15 cellular contexts compared by ENCODE assay signal in genomic region chr12:9794484-9795063, GRCh38. TPM values are rescaled to one million over a fixed set of nuclear protein-coding genes. Genes with fewer than 3 reads are reported as not detected.
DNase-seq lines count a peak whose midpoint lies in the region; ATAC-seq and TF ChIP-seq lines count a peak whose summit lies in the region.
"Had no signal": no experiment of that assay in that cellular context is flagged by ENCODE, and none has a peak within 500 bp of the region (broad histone marks: within the 10 kb centered on the region; RNA-seq: fewer than 3 reads in every experiment).

No MANE protein-coding gene starts in this region.

- DNase-seq in activated CD4-positive, CD25-positive, alpha-beta regulatory T cell treated with anti-CD3 and anti-CD28 coated beads, Interleukin-2, amount 50 U/mL, for 72 hours, result no peak
- DNase-seq in smooth muscle cell (lab: John Stamatoyannopoulos, UW; ENCODE audit: unreplicated experiment), result no peak
- DNase-seq in mucosa of descending colon, result no peak
- no peak for DNase-seq in right atrium auricular region (ENCODE audit: low spot score)
- DNase-seq: activated CD4-positive, alpha-beta T cell treated with anti-CD3 and anti-CD28 coated beads for 4 hours; H9; NCI-H226; stimulated activated CD4-positive, alpha-beta T cell treated with anti-CD3 and anti-CD28 coated beads, Interleukin-2, amount 100 ng/mL, for 48 hours had no signal

- TF ChIP-seq CTCF in smooth muscle cell (IDR thresholded peaks at IDR 0.05; ENCODE audit: borderline replicate concordance, insufficient read depth, poor library complexity, severe bottlenecking) (no peak), mucosa of descending colon (IDR thresholded peaks at IDR 0.05) (no peak), right atrium auricular region (IDR thresholded peaks at IDR 0.05) (no peak)

- no peak overlapping the region for H3K27ac ChIP-seq in smooth muscle cell (ENCODE audit: low read depth)
- H3K27ac ChIP-seq in right atrium auricular region, result no peak overlapping the region
- H3K27ac ChIP-seq: A549, parathyroid adenoma had no signal

- intact Hi-C loops in mucosa of descending colon (cut with DNase I, micrococcal nuclease), result no loop called here

- peak overlapping the region; percentile 77 for H3K27ac Mint-ChIP-seq in activated T-helper 17 cell treated with anti-CD3 and anti-CD28 coated beads, Interleukin-2, amount 50 U/mL, for 72 hours

- H3F3A ChIP-seq in smooth muscle cell (ENCODE audit: low read depth), result no peaks in the 10 kb centered on the region

- no peak overlapping the region for H3K9ac ChIP-seq in smooth muscle cell (ENCODE audit: low read depth)
- H3K9ac ChIP-seq: parathyroid adenoma had no signal

- H3K9me3 Mint-ChIP-seq in activated T-helper 17 cell treated with anti-CD3 and anti-CD28 coated beads, Interleukin-2, amount 50 U/mL, for 72 hours, result peaks cover 4% of the 10 kb centered on the region

- H3K4me3 Mint-ChIP-seq in activated T-helper 17 cell treated with anti-CD3 and anti-CD28 coated beads, Interleukin-2, amount 50 U/mL, for 72 hours, result peak overlapping the region; percentile 73
- H3K4me3 Mint-ChIP-seq: H9 had no signal

- ATAC-seq in activated CD4-positive, CD25-positive, alpha-beta regulatory T cell treated with anti-CD3 and anti-CD28 coated beads, Interleukin-2, amount 50 U/mL, for 24 hours, result peak; percentile 61 to 64
- ATAC-seq in HG03354 (IDR thresholded peaks at IDR 0.05; ENCODE audit: poor library complexity, severe bottlenecking, unreplicated experiment), result peak; percentile 57
- ATAC-seq in activated T-helper 17 cell treated with anti-CD3 and anti-CD28 coated beads, Interleukin-2, amount 50 U/mL, for 72 hours (replicated peaks), result peak; percentile 58
- no peak for ATAC-seq in mucosa of descending colon
- no peak for ATAC-seq in GM21367 (IDR thresholded peaks at IDR 0.05; ENCODE audit: unreplicated experiment)
- ATAC-seq: A549, Right ventricle myocardium inferior had no signal

- no peaks in the 10 kb centered on the region for H4K20me1 ChIP-seq in smooth muscle cell (ENCODE audit: low read depth)

- no peak overlapping the region for H3K4me3 ChIP-seq in smooth muscle cell
- H3K4me3 ChIP-seq in mucosa of descending colon, result no peak overlapping the region
- no peak overlapping the region for H3K4me3 ChIP-seq in right atrium auricular region
- H3K4me3 ChIP-seq: A549 had no signal

- no peaks in the 10 kb centered on the region for H3K36me3 Mint-ChIP-seq in activated T-helper 17 cell treated with anti-CD3 and anti-CD28 coated beads, Interleukin-2, amount 50 U/mL, for 72 hours (ENCODE audit: low read depth)

- H3K27me3 ChIP-seq in smooth muscle cell (ENCODE audit: low read depth) (no peaks in the 10 kb centered on the region), right atrium auricular region (no peaks in the 10 kb centered on the region)

- H3K9me3 ChIP-seq in smooth muscle cell (replicated peaks; ENCODE audit: low read depth) (peaks cover 4% of the 10 kb centered on the region), mucosa of descending colon (no peaks in the 10 kb centered on the region), right atrium auricular region (no peaks in the 10 kb centered on the region)

- no peaks in the 10 kb centered on the region for H3K79me2 ChIP-seq in smooth muscle cell (ENCODE audit: low read depth)
- H3K79me2 ChIP-seq: parathyroid adenoma had no signal

- no peak overlapping the region for H2AFZ ChIP-seq in smooth muscle cell (ENCODE audit: low read depth)
- H2AFZ ChIP-seq: parathyroid adenoma had no signal

- H3K36me3 ChIP-seq in smooth muscle cell (ENCODE audit: low read depth) (no peaks in the 10 kb centered on the region), mucosa of descending colon (ENCODE audit: low read depth) (no peaks in the 10 kb centered on the region), right atrium auricular region (no peaks in the 10 kb centered on the region)

- H3K4me2 ChIP-seq in smooth muscle cell, result peak overlapping the region; percentile 5
- H3K4me2 ChIP-seq: A549 had no signal

- no peaks in the 10 kb centered on the region for H3K27me3 Mint-ChIP-seq in activated T-helper 17 cell treated with anti-CD3 and anti-CD28 coated beads, Interleukin-2, amount 50 U/mL, for 72 hours

- H3K4me1 Mint-ChIP-seq in activated T-helper 17 cell treated with anti-CD3 and anti-CD28 coated beads, Interleukin-2, amount 50 U/mL, for 72 hours, result peaks cover 41% of the 10 kb centered on the region

- H3K4me1 ChIP-seq in smooth muscle cell (ENCODE audit: low read depth) (no peaks in the 10 kb centered on the region), mucosa of descending colon (ENCODE audit: low read depth) (no peaks in the 10 kb centered on the region), right atrium auricular region (no peaks in the 10 kb centered on the region)
- H3K4me1 ChIP-seq: A549, parathyroid adenoma had no signal

- 35% methylated on average over 2 of the region's 2 CpGs for WGBS in smooth muscle cell (ENCODE audit: low lambda C conversion rate)

RNA-seq across cellular contexts. Expression of gene KLRF1, which starts 32.7 kb away (rescaled TPM):
- total RNA-seq in activated T-helper 17 cell treated with anti-CD3 and anti-CD28 coated beads, Interleukin-2, amount 50 U/mL, for 72 hours, result not detected
- total RNA-seq in smooth muscle cell (not detected in 2 replicates), mucosa of descending colon (under 1 TPM; 0.55 to 0.73 (median 0.58) TPM), right atrium auricular region (under 1 TPM in 1 of 2 donors, not detected in 1; 0.47 TPM)
- polyA plus RNA-seq in smooth muscle cell, result not detected in 2 replicates
- total RNA-seq: H9 had no signal
- polyA plus RNA-seq: A549 had no signal

RNA-seq across cellular contexts. Expression of gene CD69, which starts 33.9 kb away (rescaled TPM):
- 100 to 1,000 TPM in 1 of 2 donors, 10 to 100 TPM in 1; 51.8 to 150 TPM for total RNA-seq in activated T-helper 17 cell treated with anti-CD3 and anti-CD28 coated beads, Interleukin-2, amount 50 U/mL, for 72 hours
- 0.13 TPM in 1 of 2 replicates, not detected in the other for total RNA-seq in smooth muscle cell
- not detected in 2 replicates for polyA plus RNA-seq in smooth muscle cell
- 1 to 10 TPM; 2.4 to 4.7 (median 3.2) TPM for total RNA-seq in mucosa of descending colon
- 1 to 10 TPM; 1.7 to 2.6 TPM for total RNA-seq in right atrium auricular region
- total RNA-seq: H9 had no signal
- polyA plus RNA-seq: A549 had no signal

Comparison
In these comparisons a context has a peak if more than half of its experiments do, and no peak if none do; other contexts are left out.
1. ATAC-seq: peak in activated CD4-positive, CD25-positive, alpha-beta regulatory T cell treated with anti-CD3 and anti-CD28 coated beads, Interleukin-2, amount 50 U/mL, for 24 hours (2 of 2), HG03354 (single experiment) and activated T-helper 17 cell treated with anti-CD3 and anti-CD28 coated beads, Interleukin-2, amount 50 U/mL, for 72 hours (single experiment); none in mucosa of descending colon (single experiment) and GM21367 (single experiment).
2. RNA of gene CD69, which starts 33.9 kb away (total RNA-seq): 51.8 to 150 TPM in activated T-helper 17 cell treated with anti-CD3 and anti-CD28 coated beads, Interleukin-2, amount 50 U/mL, for 72 hours; 2.4 to 4.7 TPM in mucosa of descending colon, 1.7 to 2.6 TPM in right atrium auricular region and 0.13 TPM in smooth muscle cell; every median in the first group is over 4 times any median in the second.